1 cellular context compared by ENCODE assay signal in genomic region chr22:22578702-22579424, GRCh38.
TF ChIP-seq lines count a peak whose summit lies in the region.

No MANE protein-coding gene starts in this region.

TF ChIP-seq in K562, 482 proteins besides CTCF, POLR2A, EP300 and RAD21 (continues in another document):
- no peak for TF ChIP-seq ZNF57 (CRISPR knock-in tag; IDR thresholded peaks at IDR 0.05)
- TF ChIP-seq GABPA (tag; conservative IDR thresholded peaks at IDR 0.05; ENCODE audit: low read depth), result no peak
- peak; percentile 69 for TF ChIP-seq BHLHE40 (IDR thresholded peaks at IDR 0.05; ENCODE audit: low read length)
- no peak for TF ChIP-seq BCOR (IDR thresholded peaks at IDR 0.05)
- TF ChIP-seq HEY1 (CRISPR knock-in tag; IDR thresholded peaks at IDR 0.05; ENCODE audit: borderline replicate concordance), result no peak
- TF ChIP-seq MEF2D (tag; conservative IDR thresholded peaks at IDR 0.05; ENCODE audit: low read depth), result no peak
- peak in 1 of 2 experiments; percentile 23; a peak in 1 of 4 replicates for TF ChIP-seq TEAD1 (CRISPR knock-in tag; IDR thresholded peaks at IDR 0.05)
- TF ChIP-seq CXXC5 (CRISPR knock-in tag; IDR thresholded peaks at IDR 0.05), result 0 out of 2 replicates have a peak, but pooled peaks have one; percentile 30
- TF ChIP-seq ZBTB12 (CRISPR knock-in tag; IDR thresholded peaks at IDR 0.05), result no peak
- TF ChIP-seq YY1 (IDR thresholded peaks at IDR 0.05; ENCODE audit: borderline replicate concordance in 1 of 3, control insufficient read depth in 1 of 3, extremely low read depth in 1 of 3, insufficient read depth in 3 of 3, insufficient read length in 1 of 3, insufficient replicate concordance in 2 of 3, low read depth in 1 of 3, low read length in 2 of 3), result no peak
- 0 out of 2 replicates have a peak, but pooled peaks have one; percentile 32 for TF ChIP-seq NR2F6 (CRISPR knock-in tag; IDR thresholded peaks at IDR 0.05)
- no peak for TF ChIP-seq CSDE1 (IDR thresholded peaks at IDR 0.05)
- no peak for TF ChIP-seq TOE1 (IDR thresholded peaks at IDR 0.05; ENCODE audit: borderline replicate concordance)
- TF ChIP-seq TOE1 (CRISPR knock-in tag; IDR thresholded peaks at IDR 0.05; ENCODE audit: borderline replicate concordance, low read depth), result 0 out of 2 replicates have a peak, but pooled peaks have one; percentile 28
- TF ChIP-seq, protein P1, sequence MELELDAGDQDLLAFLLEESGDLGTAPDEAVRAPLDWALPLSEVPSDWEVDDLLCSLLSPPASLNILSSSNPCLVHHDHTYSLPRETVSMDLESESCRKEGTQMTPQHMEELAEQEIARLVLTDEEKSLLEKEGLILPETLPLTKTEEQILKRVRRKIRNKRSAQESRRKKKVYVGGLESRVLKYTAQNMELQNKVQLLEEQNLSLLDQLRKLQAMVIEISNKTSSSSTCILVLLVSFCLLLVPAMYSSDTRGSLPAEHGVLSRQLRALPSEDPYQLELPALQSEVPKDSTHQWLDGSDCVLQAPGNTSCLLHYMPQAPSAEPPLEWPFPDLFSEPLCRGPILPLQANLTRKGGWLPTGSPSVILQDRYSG (tag; conservative IDR thresholded peaks at IDR 0.05; ENCODE audit: low read depth), result no peak
- TF ChIP-seq EWSR1 (IDR thresholded peaks at IDR 0.05; ENCODE audit: borderline replicate concordance, low read depth, partially characterized antibody), result no peak
- TF ChIP-seq TAF9B (IDR thresholded peaks at IDR 0.05; ENCODE audit: partially characterized antibody), result no peak
- TF ChIP-seq GTF2A2 (tag; IDR thresholded peaks at IDR 0.05), result no peak
- peak; percentile 69 for TF ChIP-seq USF2 (CRISPR knock-in tag; IDR thresholded peaks at IDR 0.05)
- TF ChIP-seq CREM (IDR thresholded peaks at IDR 0.05; ENCODE audit: low read depth), result peak; percentile 67; the same call in 1 of the 2 replicates
- TF ChIP-seq ZFP1 (CRISPR knock-in tag; IDR thresholded peaks at IDR 0.05), result peak; percentile 40; the same call in 1 of the 2 replicates
- TF ChIP-seq ZNF707 (CRISPR knock-in tag; conservative IDR thresholded peaks at IDR 0.05), result peak; percentile 40; the same call in 1 of the 2 replicates
- TF ChIP-seq ZNF280B (CRISPR knock-in tag; IDR thresholded peaks at IDR 0.05), result no peak
- TF ChIP-seq KDM5B (IDR thresholded peaks at IDR 0.05; ENCODE audit: insufficient replicate concordance, low read depth, low read length), result no peak
- TF ChIP-seq, protein P2, sequence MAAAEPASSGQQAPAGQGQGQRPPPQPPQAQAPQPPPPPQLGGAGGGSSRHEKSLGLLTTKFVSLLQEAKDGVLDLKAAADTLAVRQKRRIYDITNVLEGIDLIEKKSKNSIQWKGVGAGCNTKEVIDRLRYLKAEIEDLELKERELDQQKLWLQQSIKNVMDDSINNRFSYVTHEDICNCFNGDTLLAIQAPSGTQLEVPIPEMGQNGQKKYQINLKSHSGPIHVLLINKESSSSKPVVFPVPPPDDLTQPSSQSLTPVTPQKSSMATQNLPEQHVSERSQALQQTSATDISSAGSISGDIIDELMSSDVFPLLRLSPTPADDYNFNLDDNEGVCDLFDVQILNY (CRISPR knock-in tag; IDR thresholded peaks at IDR 0.05), result peak; percentile 28; the same call in 1 of the 2 replicates
- TF ChIP-seq NCOR1 (IDR thresholded peaks at IDR 0.05), result no peak
- TF ChIP-seq, protein P3, sequence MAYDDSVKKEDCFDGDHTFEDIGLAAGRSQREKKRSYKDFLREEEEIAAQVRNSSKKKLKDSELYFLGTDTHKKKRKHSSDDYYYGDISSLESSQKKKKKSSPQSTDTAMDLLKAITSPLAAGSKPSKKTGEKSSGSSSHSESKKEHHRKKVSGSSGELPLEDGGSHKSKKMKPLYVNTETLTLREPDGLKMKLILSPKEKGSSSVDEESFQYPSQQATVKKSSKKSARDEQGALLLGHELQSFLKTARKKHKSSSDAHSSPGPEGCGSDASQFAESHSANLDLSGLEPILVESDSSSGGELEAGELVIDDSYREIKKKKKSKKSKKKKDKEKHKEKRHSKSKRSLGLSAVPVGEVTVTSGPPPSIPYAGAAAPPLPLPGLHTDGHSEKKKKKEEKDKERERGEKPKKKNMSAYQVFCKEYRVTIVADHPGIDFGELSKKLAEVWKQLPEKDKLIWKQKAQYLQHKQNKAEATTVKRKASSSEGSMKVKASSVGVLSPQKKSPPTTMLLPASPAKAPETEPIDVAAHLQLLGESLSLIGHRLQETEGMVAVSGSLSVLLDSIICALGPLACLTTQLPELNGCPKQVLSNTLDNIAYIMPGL (CRISPR knock-in tag; IDR thresholded peaks at IDR 0.05), result 0 out of 2 replicates have a peak, but pooled peaks have one; percentile 7
- TF ChIP-seq DLX4 (CRISPR knock-in tag; IDR thresholded peaks at IDR 0.05), result no peak
- no peak for TF ChIP-seq KAT2B (IDR thresholded peaks at IDR 0.05; ENCODE audit: low read depth, low read length)
- no peak for TF ChIP-seq SMARCE1 (IDR thresholded peaks at IDR 0.05)
- TF ChIP-seq MAFK (IDR thresholded peaks at IDR 0.05; ENCODE audit: low read length), result peak; percentile 50; the same call in 1 of the 2 replicates
- TF ChIP-seq NCOA4 (IDR thresholded peaks at IDR 0.05; ENCODE audit: partially characterized antibody), result no peak
- TF ChIP-seq ZNF347 (CRISPR knock-in tag; IDR thresholded peaks at IDR 0.05; ENCODE audit: low read depth), result no peak
- no peak for TF ChIP-seq MCM3 (IDR thresholded peaks at IDR 0.05)
- TF ChIP-seq ZNF124 (CRISPR knock-in tag; IDR thresholded peaks at IDR 0.05), result no peak
- no peak for TF ChIP-seq RREB1 (CRISPR knock-in tag; IDR thresholded peaks at IDR 0.05)
- TF ChIP-seq ZNF316 (IDR thresholded peaks at IDR 0.05), result no peak
- 0 out of 4 replicates have a peak, but pooled peaks of 1 of the 2 experiments have one; percentile 22 for TF ChIP-seq UBTF (IDR thresholded peaks at IDR 0.05; ENCODE audit: borderline replicate concordance in 1 of 2, low read depth in 2 of 2, low read length in 2 of 2)
- no peak for TF ChIP-seq MYNN (IDR thresholded peaks at IDR 0.05)
- TF ChIP-seq MYNN (CRISPR knock-in tag; IDR thresholded peaks at IDR 0.05), result no peak
- no peak for TF ChIP-seq ZNF584 (CRISPR knock-in tag; IDR thresholded peaks at IDR 0.05; ENCODE audit: low read depth)
- TF ChIP-seq, protein P4, sequence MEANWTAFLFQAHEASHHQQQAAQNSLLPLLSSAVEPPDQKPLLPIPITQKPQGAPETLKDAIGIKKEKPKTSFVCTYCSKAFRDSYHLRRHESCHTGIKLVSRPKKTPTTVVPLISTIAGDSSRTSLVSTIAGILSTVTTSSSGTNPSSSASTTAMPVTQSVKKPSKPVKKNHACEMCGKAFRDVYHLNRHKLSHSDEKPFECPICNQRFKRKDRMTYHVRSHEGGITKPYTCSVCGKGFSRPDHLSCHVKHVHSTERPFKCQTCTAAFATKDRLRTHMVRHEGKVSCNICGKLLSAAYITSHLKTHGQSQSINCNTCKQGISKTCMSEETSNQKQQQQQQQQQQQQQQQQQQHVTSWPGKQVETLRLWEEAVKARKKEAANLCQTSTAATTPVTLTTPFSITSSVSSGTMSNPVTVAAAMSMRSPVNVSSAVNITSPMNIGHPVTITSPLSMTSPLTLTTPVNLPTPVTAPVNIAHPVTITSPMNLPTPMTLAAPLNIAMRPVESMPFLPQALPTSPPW (CRISPR knock-in tag; IDR thresholded peaks at IDR 0.05), result peak; percentile 54
- TF ChIP-seq POLR3G (IDR thresholded peaks at IDR 0.05; ENCODE audit: extremely low read depth, insufficient read length, insufficient replicate concordance), result no peak
- no peak for TF ChIP-seq TCFL5 (CRISPR knock-in tag; conservative IDR thresholded peaks at IDR 0.05)
- TF ChIP-seq, protein P5, sequence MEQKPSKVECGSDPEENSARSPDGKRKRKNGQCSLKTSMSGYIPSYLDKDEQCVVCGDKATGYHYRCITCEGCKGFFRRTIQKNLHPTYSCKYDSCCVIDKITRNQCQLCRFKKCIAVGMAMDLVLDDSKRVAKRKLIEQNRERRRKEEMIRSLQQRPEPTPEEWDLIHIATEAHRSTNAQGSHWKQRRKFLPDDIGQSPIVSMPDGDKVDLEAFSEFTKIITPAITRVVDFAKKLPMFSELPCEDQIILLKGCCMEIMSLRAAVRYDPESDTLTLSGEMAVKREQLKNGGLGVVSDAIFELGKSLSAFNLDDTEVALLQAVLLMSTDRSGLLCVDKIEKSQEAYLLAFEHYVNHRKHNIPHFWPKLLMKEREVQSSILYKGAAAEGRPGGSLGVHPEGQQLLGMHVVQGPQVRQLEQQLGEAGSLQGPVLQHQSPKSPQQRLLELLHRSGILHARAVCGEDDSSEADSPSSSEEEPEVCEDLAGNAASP (IDR thresholded peaks at IDR 0.05), result peak; percentile 85
